Comparison of ENCODE assay signal across 9 cellular contexts in genomic region chr7:70053970-70054369, GRCh38.
"Had no signal": no experiment of that assay in that cellular context is flagged by ENCODE, and none has a peak within 500 bp of the region (broad histone marks: within the 10 kb centered on the region; RNA-seq: fewer than 3 reads in every experiment).

No MANE protein-coding gene starts in this region.

- ATAC-seq: HepG2, K562 had no signal

- H3K4me3 ChIP-seq: K562 had no signal

- H3K9ac ChIP-seq: KMS-11 had no signal

- H3K4me2 ChIP-seq: KMS-11 had no signal

- H3K27ac ChIP-seq: HL-60, KMS-11 had no signal

- H3K27me3 Mint-ChIP-seq: IgD-negative memory B cell had no signal

- DNase-seq: IMR-90, KBM-7, KG1 had no signal

- H3K9me3 Mint-ChIP-seq: IgD-negative memory B cell had no signal

- FAIRE-seq: HepG2, HTR-8/SVneo, K562 had no signal

- H3K4me3 Mint-ChIP-seq: IgD-negative memory B cell had no signal

- H3K27ac Mint-ChIP-seq: IgD-negative memory B cell had no signal
